9 cellular contexts compared by ENCODE assay signal in the genomic region with DNA sequence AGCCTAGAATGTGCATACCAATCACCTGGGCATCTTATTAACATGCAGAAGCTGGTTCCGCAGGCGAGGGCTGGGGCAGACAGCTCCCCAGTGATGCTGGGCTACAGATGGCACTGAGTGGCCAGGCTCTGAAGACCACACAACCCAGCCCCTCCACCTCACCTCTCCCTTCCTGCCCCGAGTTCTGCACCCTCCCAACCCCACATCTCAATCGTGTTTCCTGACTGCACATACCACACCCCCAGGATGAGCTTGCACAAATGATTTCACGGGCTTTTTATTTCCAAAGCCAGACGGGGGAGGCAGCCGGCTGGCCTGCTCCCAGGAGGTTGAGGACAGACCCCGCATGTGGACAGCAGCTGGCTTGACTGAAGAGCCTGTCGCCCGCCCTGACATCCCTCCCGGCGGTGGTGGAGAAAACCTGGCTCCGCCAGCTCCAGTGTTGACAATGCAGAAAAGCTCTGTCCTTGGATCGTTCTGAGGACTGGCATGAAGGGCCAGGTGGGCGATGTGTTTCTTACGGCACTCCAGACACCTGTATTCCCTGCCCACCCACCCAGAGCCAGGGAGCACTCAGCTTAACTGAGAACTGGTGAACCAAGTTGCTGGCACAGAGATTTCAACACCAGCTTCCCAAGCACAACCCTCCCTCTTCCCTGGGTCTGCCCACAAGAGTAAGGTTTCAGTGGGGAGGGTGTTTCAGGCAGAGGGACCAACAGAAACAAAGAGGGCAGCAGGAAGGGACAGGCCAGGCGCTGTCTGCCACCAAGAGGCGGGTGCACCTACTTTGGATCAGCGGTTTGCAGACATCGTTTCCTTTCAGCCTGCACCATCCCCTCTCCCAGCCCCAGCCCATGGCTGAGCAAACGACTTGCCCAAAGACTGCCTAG. TPM values are rescaled to one million over a fixed set of nuclear protein-coding genes. Genes with fewer than 3 reads are reported as not detected.
A peak's percentile ranks its signal among the peaks of the same experiment; 100 is the strongest.
DNase-seq lines count a peak whose midpoint lies in the region; ATAC-seq lines count a peak whose summit lies in the region.
"Had no signal": no experiment of that assay in that cellular context is flagged by ENCODE, and none has a peak within 500 bp of the region (broad histone marks: within the 10 kb centered on the region; RNA-seq: fewer than 3 reads in every experiment).

No MANE protein-coding gene starts in this region.

- CTCF ChIA-PET in activated CD4-positive, alpha-beta T cell treated with anti-CD3 and anti-CD28 coated beads for 36 hours (lab: Charles Lee), result interaction anchor here (0.6 to 8.2 kb wide), 8 partner anchors 11 to 201 kb away, joined by 3 to 66 read pairs (median 4); no protein-coding TSS in a partner anchor

- H3K4me1 Mint-ChIP-seq in activated CD4-positive, alpha-beta T cell treated with anti-CD3 and anti-CD28 coated beads for 36 hours, result peaks cover 70% of the 10 kb centered on the region

- H3K4me3 Mint-ChIP-seq in activated CD4-positive, alpha-beta T cell treated with anti-CD3 and anti-CD28 coated beads for 36 hours, result no peak overlapping the region

- H3K36me3 Mint-ChIP-seq in activated CD4-positive, alpha-beta T cell treated with anti-CD3 and anti-CD28 coated beads for 36 hours (ENCODE audit: low read depth), result peaks cover 10% of the 10 kb centered on the region

- POLR2A ChIA-PET in activated CD4-positive, alpha-beta T cell treated with anti-CD3 and anti-CD28 coated beads for 36 hours (lab: Charles Lee), result interaction anchor here (1.2 kb wide), 1 partner anchor 32 kb away, joined by 3 read pairs; no protein-coding TSS in a partner anchor

- H3K27ac Mint-ChIP-seq in activated CD4-positive, alpha-beta T cell treated with anti-CD3 and anti-CD28 coated beads for 36 hours, result peak overlapping the region; percentile 91

- intact Hi-C loops in activated CD4-positive, alpha-beta T cell treated with anti-CD3 and anti-CD28 coated beads for 36 hours (cut with DNase I, micrococcal nuclease), result loop anchor here (1.0 to 10.0 kb wide), 2 partner anchors 10 to 1489 kb away; a partner anchor contains a TSS
- intact Hi-C loops in left ventricle myocardium superior (cut with micrococcal nuclease), result no loop called here

- no peaks in the 10 kb centered on the region for H3K27me3 Mint-ChIP-seq in activated CD4-positive, alpha-beta T cell treated with anti-CD3 and anti-CD28 coated beads for 36 hours

- peak; percentile 40 for DNase-seq in activated CD4-positive, alpha-beta T cell treated with anti-CD3 and anti-CD28 coated beads for 36 hours
- DNase-seq in activated CD4-positive, alpha-beta T cell treated with anti-CD3 and anti-CD28 coated beads, Interleukin-2, amount 50 U/mL, for 1 hour, result no peak
- DNase-seq in UCSD-AML1 (lab: John Stamatoyannopoulos, UW; ENCODE audit: unreplicated experiment), result peak; percentile 61
- DNase-seq in left ventricle myocardium superior, result peak; percentile 59
- no peak for DNase-seq in NCI-H1930 (lab: John Stamatoyannopoulos, UW)

- no peak for ATAC-seq in activated CD4-positive, alpha-beta T cell treated with anti-CD3 and anti-CD28 coated beads for 36 hours
- ATAC-seq in left ventricle myocardium superior, result peak; percentile 1
- ATAC-seq in GM21381 (IDR thresholded peaks at IDR 0.05; ENCODE audit: unreplicated experiment), result no peak
- no peak for ATAC-seq in GM18511 (IDR thresholded peaks at IDR 0.05; ENCODE audit: unreplicated experiment)

- H3K9me3 Mint-ChIP-seq in activated CD4-positive, alpha-beta T cell treated with anti-CD3 and anti-CD28 coated beads for 36 hours (ENCODE audit: low read depth), result peaks cover 2% of the 10 kb centered on the region

- H3K27ac ChIP-seq in temporal lobe (ENCODE audit: low read depth, low read length), result peak overlapping the region; percentile 21
- H3K27ac ChIP-seq: HL-60 had no signal

RNA-seq across cellular contexts. Expression of a gene that starts 21.6 kb away (rescaled TPM):
- total RNA-seq in activated CD4-positive, alpha-beta T cell treated with anti-CD3 and anti-CD28 coated beads for 36 hours, result 1 to 10 TPM; 4.4 to 5.8 TPM
- total RNA-seq in left ventricle myocardium superior (27.3 TPM), temporal lobe (4.9 TPM)

RNA-seq across cellular contexts. Expression of a gene that starts 32.5 kb away (rescaled TPM):
- total RNA-seq in activated CD4-positive, alpha-beta T cell treated with anti-CD3 and anti-CD28 coated beads for 36 hours, result 10 to 100 TPM; 48.3 to 62.7 TPM
- total RNA-seq in left ventricle myocardium superior (5.0 TPM), temporal lobe (6.9 TPM)

Comparison
In these comparisons a context has a peak if more than half of its experiments do, and no peak if none do; other contexts are left out.
1. DNase-seq: peak in activated CD4-positive, alpha-beta T cell treated with anti-CD3 and anti-CD28 coated beads for 36 hours (single experiment), UCSD-AML1 (single experiment) and left ventricle myocardium superior (single experiment); none in activated CD4-positive, alpha-beta T cell treated with anti-CD3 and anti-CD28 coated beads, Interleukin-2, amount 50 U/mL, for 1 hour (single experiment) and NCI-H1930 (0 of 2).